ENCODE assay signal across 15 cellular contexts in the genomic region with DNA sequence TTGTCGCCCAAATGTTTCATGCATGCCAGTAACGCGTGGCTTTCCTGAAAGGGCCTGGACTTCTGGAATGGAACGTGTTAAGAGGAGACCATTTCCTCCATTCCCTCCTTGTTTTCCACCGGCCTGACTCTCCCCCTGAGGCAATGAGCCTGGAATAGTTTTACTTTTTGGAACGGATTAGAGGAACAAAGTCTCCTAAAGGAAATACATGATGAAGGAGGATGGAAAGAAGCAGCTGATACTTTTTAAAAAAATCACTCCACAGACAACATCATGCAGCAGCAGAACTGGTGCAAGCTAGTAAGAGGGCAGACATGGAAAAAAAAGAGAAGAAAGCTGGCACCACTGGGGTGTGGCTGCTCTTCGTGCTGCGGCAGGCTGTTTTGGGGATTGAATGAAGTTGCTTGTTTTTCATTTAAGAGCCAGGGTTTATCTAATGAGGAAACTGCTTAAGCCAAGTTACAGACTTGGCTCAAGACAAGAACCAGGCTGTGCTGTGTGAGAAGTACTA. TPM values are rescaled to one million over a fixed set of nuclear protein-coding genes. Genes with fewer than 3 reads are reported as not detected.
DNase-seq lines count a peak whose midpoint lies in the region; ATAC-seq and TF ChIP-seq lines count a peak whose summit lies in the region.
"Had no signal": no experiment of that assay in that cellular context is flagged by ENCODE, and none has a peak within 500 bp of the region (broad histone marks: within the 10 kb centered on the region; RNA-seq: fewer than 3 reads in every experiment).

No MANE protein-coding gene starts in this region.

- no peak for TF ChIP-seq CTCF in right atrium auricular region (IDR thresholded peaks at IDR 0.05)

- H3K27me3 ChIP-seq in right atrium auricular region = no peaks in the 10 kb centered on the region
- no peaks in the 10 kb centered on the region for H3K27me3 ChIP-seq in CD4-positive, alpha-beta memory T cell (ENCODE audit: insufficient read depth, low read length)

- no peaks in the 10 kb centered on the region for H3K36me3 Mint-ChIP-seq in natural killer cell treated with Interleukin-12 subunit alpha and Interleukin-12 subunit beta and Interleukin-15 and Interleukin-18, amount 100 ng/mL, for 72 hours
- no peaks in the 10 kb centered on the region for H3K36me3 Mint-ChIP-seq in CD4-positive, alpha-beta memory T cell
- H3K36me3 Mint-ChIP-seq: T-cell had no signal

- peaks cover 0 to 38% of the 10 kb centered on the region in 2 donors for H3K4me1 ChIP-seq in right atrium auricular region
- no peaks in the 10 kb centered on the region for H3K4me1 ChIP-seq in CD4-positive, alpha-beta memory T cell (ENCODE audit: insufficient read depth, low read length)

- H3K36me3 ChIP-seq in right atrium auricular region = no peaks in the 10 kb centered on the region
- no peaks in the 10 kb centered on the region for H3K36me3 ChIP-seq in CD4-positive, alpha-beta memory T cell (ENCODE audit: insufficient read depth, low read length)
- H3K36me3 ChIP-seq: cardiac muscle cell had no signal

- no peak overlapping the region for H3K4me3 ChIP-seq in right atrium auricular region
- H3K4me3 ChIP-seq in CD4-positive, alpha-beta memory T cell (ENCODE audit: low read length in 2 of 2) = no peak overlapping the region
- H3K4me3 ChIP-seq: cardiac muscle cell had no signal

- H3K27ac Mint-ChIP-seq in natural killer cell treated with Interleukin-12 subunit alpha and Interleukin-12 subunit beta and Interleukin-15 and Interleukin-18, amount 100 ng/mL, for 72 hours = no peak overlapping the region
- H3K27ac Mint-ChIP-seq in CD4-positive, alpha-beta memory T cell = peak overlapping the region in 1 of 7 donors; percentile 52
- H3K27ac Mint-ChIP-seq: T-cell had no signal

- CTCF ChIA-PET in CD4-positive, alpha-beta memory T cell (lab: Charles Lee; ENCODE audit: partially characterized antibody) = no interaction called here

- POLR2A ChIA-PET in CD4-positive, alpha-beta memory T cell (lab: Charles Lee; ENCODE audit: partially characterized antibody) = no interaction called here

- H3K4me1 Mint-ChIP-seq in natural killer cell treated with Interleukin-12 subunit alpha and Interleukin-12 subunit beta and Interleukin-15 and Interleukin-18, amount 100 ng/mL, for 72 hours (ENCODE audit: low read depth in 2 of 2) = peaks cover 0 to 4% of the 10 kb centered on the region in 2 donors
- H3K4me1 Mint-ChIP-seq in CD4-positive, alpha-beta memory T cell = peaks cover 0 to 10% (median 2%) of the 10 kb centered on the region in 4 donors

- intact Hi-C loops in CD4-positive, alpha-beta memory T cell (cut with micrococcal nuclease) = no loop called here

- no peak for ATAC-seq in natural killer cell treated with Interleukin-12 subunit alpha and Interleukin-12 subunit beta and Interleukin-15 and Interleukin-18, amount 100 ng/mL, for 72 hours
- ATAC-seq in GM21526 (IDR thresholded peaks at IDR 0.05; ENCODE audit: low FRiP score, unreplicated experiment) (no peak), GM19467 (IDR thresholded peaks at IDR 0.05; ENCODE audit: unreplicated experiment) (no peak)
- ATAC-seq: T-cell had no signal

- no peak overlapping the region for H3K4me3 Mint-ChIP-seq in natural killer cell treated with Interleukin-12 subunit alpha and Interleukin-12 subunit beta and Interleukin-15 and Interleukin-18, amount 100 ng/mL, for 72 hours
- no peak overlapping the region for H3K4me3 Mint-ChIP-seq in CD4-positive, alpha-beta memory T cell
- H3K4me3 Mint-ChIP-seq: T-cell had no signal

- peaks cover 32 to 51% of the 10 kb centered on the region in 2 donors for H3K27me3 Mint-ChIP-seq in natural killer cell treated with Interleukin-12 subunit alpha and Interleukin-12 subunit beta and Interleukin-15 and Interleukin-18, amount 100 ng/mL, for 72 hours
- peaks cover 38 to 40% of the 10 kb centered on the region in 2 donors for H3K27me3 Mint-ChIP-seq in CD4-positive, alpha-beta memory T cell

- DNase-seq in CD1c-positive myeloid dendritic cell (ENCODE audit: extremely low spot score) (peak; percentile 10), right atrium auricular region (ENCODE audit: low spot score) (peak; percentile 70), renal cortical epithelial cell (ENCODE audit: low read depth) (peak; percentile 16)
- DNase-seq in natural killer cell treated with Interleukin-12 subunit alpha and Interleukin-12 subunit beta and Interleukin-15 and Interleukin-18, amount 100 ng/mL, for 72 hours (ENCODE audit: low spot score) = no peak
- DNase-seq in CD4-positive, alpha-beta memory T cell = no peak
- DNase-seq: activated CD4-positive, alpha-beta T cell treated with anti-CD3 and anti-CD28 coated beads, Interleukin-2, amount 50 U/mL, for 4 hours; activated effector memory CD4-positive, alpha-beta T cell treated with anti-CD3 and anti-CD28 coated beads, Interleukin-2, amount 50 U/mL, for 16 hours; AML-193; NCI-H1105 treated with DMSO at 0.1 percent for 48 hours; T-cell; trophoblast cell had no signal

- H3K9me3 Mint-ChIP-seq in natural killer cell treated with Interleukin-12 subunit alpha and Interleukin-12 subunit beta and Interleukin-15 and Interleukin-18, amount 100 ng/mL, for 72 hours = no peaks in the 10 kb centered on the region
- peaks cover 0 to 6% (median 0%) of the 10 kb centered on the region in 8 donors for H3K9me3 Mint-ChIP-seq in CD4-positive, alpha-beta memory T cell

- H3K27ac ChIP-seq in angular gyrus (ENCODE audit: low read depth, low read length) = peak overlapping the region; percentile 68
- peak overlapping the region; percentile 43 to 71 for H3K27ac ChIP-seq in right atrium auricular region
- H3K27ac ChIP-seq in CD4-positive, alpha-beta memory T cell (ENCODE audit: low read depth, low read length) = no peak overlapping the region
- H3K27ac ChIP-seq: cardiac muscle cell had no signal

- H3K9me3 ChIP-seq in right atrium auricular region = no peaks in the 10 kb centered on the region
- no peaks in the 10 kb centered on the region for H3K9me3 ChIP-seq in CD4-positive, alpha-beta memory T cell (ENCODE audit: control insufficient read depth in 1 of 2, low read length in 2 of 2)

RNA-seq across cellular contexts. Expression of gene KBTBD12, which starts 3.6 kb away (rescaled TPM):
- total RNA-seq in right atrium auricular region (1 to 10 TPM; 1.5 to 4.4 TPM), renal cortical epithelial cell (1.2 and 2.2 TPM in 2 replicates)
- not detected for total RNA-seq in natural killer cell treated with Interleukin-12 subunit alpha and Interleukin-12 subunit beta and Interleukin-15 and Interleukin-18, amount 100 ng/mL, for 72 hours
- not detected for total RNA-seq in CD4-positive, alpha-beta memory T cell
- polyA plus RNA-seq in CD4-positive, alpha-beta memory T cell = under 1 TPM in 1 of 2 donors, not detected in 1; 0.06 TPM
- total RNA-seq: T-cell had no signal

Comparison
In these comparisons a context has a peak if more than half of its experiments do, and no peak if none do; other contexts are left out.
1. DNase-seq: peak in CD1c-positive myeloid dendritic cell (single experiment), right atrium auricular region (single experiment) and renal cortical epithelial cell (single experiment); none in natural killer cell treated with Interleukin-12 subunit alpha and Interleukin-12 subunit beta and Interleukin-15 and Interleukin-18, amount 100 ng/mL, for 72 hours (single experiment) and CD4-positive, alpha-beta memory T cell (0 of 5).